In genomic region chr5:156670615-156671014, GRCh38 we compare ENCODE assay signal across 20 cellular contexts.
"Had no signal": no experiment of that assay in that cellular context is flagged by ENCODE, and none has a peak within 500 bp of the region (broad histone marks: within the 10 kb centered on the region; RNA-seq: fewer than 3 reads in every experiment).

No MANE protein-coding gene starts in this region.

- H3K4me3 Mint-ChIP-seq: naive thymus-derived CD8-positive, alpha-beta T cell; stimulated activated naive B cell treated with anti-CD40 and anti-IgM and Interleukin-4, amounts not matched to agents 10 μg/mL and 1 μg/mL and 100 μg/mL, for 72 hours; stimulated activated naive CD8-positive, alpha-beta T cell treated with anti-CD3 and anti-CD28 coated beads, Interleukin-15, amount 100 ng/mL, for 72 hours had no signal

- H3K27me3 Mint-ChIP-seq: naive thymus-derived CD8-positive, alpha-beta T cell; stimulated activated naive B cell treated with anti-CD40 and anti-IgM and Interleukin-4, amounts not matched to agents 10 μg/mL and 1 μg/mL and 100 μg/mL, for 72 hours; stimulated activated naive CD8-positive, alpha-beta T cell treated with anti-CD3 and anti-CD28 coated beads, Interleukin-15, amount 100 ng/mL, for 72 hours had no signal

- H3K9me3 Mint-ChIP-seq: naive thymus-derived CD8-positive, alpha-beta T cell; stimulated activated naive B cell treated with anti-CD40 and anti-IgM and Interleukin-4, amounts not matched to agents 10 μg/mL and 1 μg/mL and 100 μg/mL, for 72 hours; stimulated activated naive CD8-positive, alpha-beta T cell treated with anti-CD3 and anti-CD28 coated beads, Interleukin-15, amount 100 ng/mL, for 72 hours had no signal

- H3K27me3 ChIP-seq: heart left ventricle, right atrium auricular region, sigmoid colon, testis, tibial nerve, upper lobe of right lung, vagina had no signal

- H3K4me1 ChIP-seq: testis, tibial nerve, upper lobe of right lung, vagina had no signal

- H3K36me3 Mint-ChIP-seq: naive thymus-derived CD8-positive, alpha-beta T cell; stimulated activated naive B cell treated with anti-CD40 and anti-IgM and Interleukin-4, amounts not matched to agents 10 μg/mL and 1 μg/mL and 100 μg/mL, for 72 hours had no signal

- ATAC-seq: esophagus mucosa; heart left ventricle; mucosa of descending colon; naive thymus-derived CD8-positive, alpha-beta T cell; stimulated activated naive B cell treated with anti-CD40 and anti-IgM and Interleukin-4, amounts not matched to agents 10 μg/mL and 1 μg/mL and 100 μg/mL, for 72 hours; stimulated activated naive CD8-positive, alpha-beta T cell treated with anti-CD3 and anti-CD28 coated beads, Interleukin-15, amount 100 ng/mL, for 72 hours; upper lobe of right lung had no signal

- H3K4me1 Mint-ChIP-seq: naive thymus-derived CD8-positive, alpha-beta T cell; stimulated activated naive B cell treated with anti-CD40 and anti-IgM and Interleukin-4, amounts not matched to agents 10 μg/mL and 1 μg/mL and 100 μg/mL, for 72 hours; stimulated activated naive CD8-positive, alpha-beta T cell treated with anti-CD3 and anti-CD28 coated beads, Interleukin-15, amount 100 ng/mL, for 72 hours had no signal

- H3K27ac ChIP-seq: heart left ventricle, right atrium auricular region, sigmoid colon, skin epidermis, testis, tibial nerve, upper lobe of right lung, vagina had no signal

- H3K9me3 ChIP-seq: heart left ventricle, mucosa of descending colon, right atrium auricular region, sigmoid colon, testis, tibial nerve, upper lobe of right lung, vagina had no signal

- DNase-seq: effector memory CD4-positive, alpha-beta T cell; heart left ventricle; hippocampal formation; kidney glomerular epithelial cell; mammary epithelial cell; mucosa of descending colon; naive thymus-derived CD8-positive, alpha-beta T cell; posterior cingulate gyrus; sigmoid colon; stimulated activated CD4-positive, alpha-beta T cell treated with anti-CD3 and anti-CD28 coated beads, Interleukin-2, amount 100 ng/mL, for 24 hours; stimulated activated CD4-positive, alpha-beta T cell treated with anti-CD3 and anti-CD28 coated beads, Interleukin-4, amount 100 ng/mL, for 4 hours; stimulated activated naive B cell treated with anti-CD40 and anti-IgM and Interleukin-4, amounts not matched to agents 10 μg/mL and 1 μg/mL and 100 μg/mL, for 72 hours; stimulated activated naive CD8-positive, alpha-beta T cell treated with anti-CD3 and anti-CD28 coated beads, Interleukin-15, amount 100 ng/mL, for 72 hours; testis; upper lobe of right lung had no signal

- H3K27ac Mint-ChIP-seq: naive thymus-derived CD8-positive, alpha-beta T cell; stimulated activated naive B cell treated with anti-CD40 and anti-IgM and Interleukin-4, amounts not matched to agents 10 μg/mL and 1 μg/mL and 100 μg/mL, for 72 hours had no signal

- H3K4me3 ChIP-seq: heart left ventricle, mucosa of descending colon, right atrium auricular region, sigmoid colon, skin epidermis, testis, tibial nerve, upper lobe of right lung, vagina had no signal

- H3K36me3 ChIP-seq: heart left ventricle, right atrium auricular region, sigmoid colon, tibial nerve, upper lobe of right lung, vagina had no signal
